Comparison of ENCODE assay signal across 10 cellular contexts in genomic region chr9:130845901-130846381, GRCh38. TPM values are rescaled to one million over a fixed set of nuclear protein-coding genes. Genes with fewer than 3 reads are reported as not detected.
A peak's percentile ranks its signal among the peaks of the same experiment; 100 is the strongest.
DNase-seq lines count a peak whose midpoint lies in the region; ATAC-seq, FAIRE-seq and TF ChIP-seq lines count a peak whose summit lies in the region.
"Had no signal": no experiment of that assay in that cellular context is flagged by ENCODE, and none has a peak within 500 bp of the region (broad histone marks: within the 10 kb centered on the region; RNA-seq: fewer than 3 reads in every experiment).

No MANE protein-coding gene starts in this region.

- 80 to 94% methylated on average over 3 to 6 of the region's 6 CpGs for WGBS in endodermal cell (ENCODE audit: insufficient coverage in 1 of 2, insufficient read length in 1 of 2), 2 experiments

- DNase-seq in RCC 7860 (ENCODE audit: low spot score) (peak; percentile 54), endodermal cell (peak; percentile 50), medulla oblongata (ENCODE audit: extremely low spot score) (peak; percentile 66), type B pancreatic cell (ENCODE audit: extremely low spot score, unreplicated experiment) (no peak), mucosa of descending colon (no peak), DMS153 treated with DMSO at 0.1 percent for 48 hours (lab: John Stamatoyannopoulos, UW; ENCODE audit: unreplicated experiment) (no peak)
- no peak for DNase-seq in activated CD8-positive, alpha-beta memory T cell treated with anti-CD3 and anti-CD28 coated beads, Interleukin-2, amount 50 U/mL, for 48 hours

- H3K27ac Mint-ChIP-seq in endodermal cell (peak overlapping the region; percentile 70), type B pancreatic cell (no peak overlapping the region)
- H3K27ac Mint-ChIP-seq: T-helper 1 cell treated with Interleukin-12 subunit alpha and Interleukin-12 subunit beta and Interleukin-4 antibody, amounts not matched to agents 30 μg/mL and 1 μg/mL, for 36 hours had no signal

- intact Hi-C loops in mucosa of descending colon (cut with DNase I, micrococcal nuclease): loop anchor here in 1 of 2 donors (5.0 kb wide), 1 partner anchor 64 kb away; no protein-coding TSS in a partner anchor

- H3K27me3 Mint-ChIP-seq in endodermal cell (ENCODE audit: insufficient read depth) (no peaks in the 10 kb centered on the region), type B pancreatic cell (no peaks in the 10 kb centered on the region)

- H3K9ac ChIP-seq in endodermal cell (ENCODE audit: extremely low read depth, low read length, poor library complexity, severe bottlenecking): no peak overlapping the region

- peaks cover 5% of the 10 kb centered on the region for H3K4me1 ChIP-seq in endodermal cell (ENCODE audit: control insufficient read depth, insufficient read depth, low read length)
- H3K4me1 ChIP-seq in mucosa of descending colon (ENCODE audit: low read depth): peaks cover 26% of the 10 kb centered on the region

- H3K4me3 ChIP-seq in endodermal cell (ENCODE audit: low read length) (no peak overlapping the region), mucosa of descending colon (no peak overlapping the region)

- no peaks in the 10 kb centered on the region for H3K27me3 ChIP-seq in endodermal cell (ENCODE audit: control insufficient read depth, insufficient read depth, low read length, poor library complexity, severe bottlenecking)

- H3K36me3 Mint-ChIP-seq in endodermal cell (ENCODE audit: low read depth) (peaks cover 11% of the 10 kb centered on the region), type B pancreatic cell (peaks cover 15% of the 10 kb centered on the region)

- no peak overlapping the region for H3K4me3 Mint-ChIP-seq in endodermal cell
- peak overlapping the region; percentile 34 for H3K4me3 Mint-ChIP-seq in type B pancreatic cell
- H3K4me3 Mint-ChIP-seq: T-helper 1 cell treated with Interleukin-12 subunit alpha and Interleukin-12 subunit beta and Interleukin-4 antibody, amounts not matched to agents 30 μg/mL and 1 μg/mL, for 36 hours had no signal

- no peak for FAIRE-seq in RCC 7860 (lab: Jason Lieb, UNC)

- H3K36me3 ChIP-seq in endodermal cell (ENCODE audit: control insufficient read depth, insufficient read depth, low read length) (peaks cover 5% of the 10 kb centered on the region), mucosa of descending colon (ENCODE audit: low read depth) (no peaks in the 10 kb centered on the region)

- ATAC-seq in GM21723 (IDR thresholded peaks at IDR 0.05; ENCODE audit: unreplicated experiment): no peak
- no peak for ATAC-seq in mucosa of descending colon

- H3K9me3 Mint-ChIP-seq in endodermal cell (no peaks in the 10 kb centered on the region), type B pancreatic cell (no peaks in the 10 kb centered on the region)
- H3K9me3 Mint-ChIP-seq: T-helper 1 cell treated with Interleukin-12 subunit alpha and Interleukin-12 subunit beta and Interleukin-4 antibody, amounts not matched to agents 30 μg/mL and 1 μg/mL, for 36 hours had no signal

- TF ChIP-seq CTCF in endodermal cell (conservative IDR thresholded peaks at IDR 0.05) (no peak), type B pancreatic cell (conservative IDR thresholded peaks at IDR 0.05) (no peak), mucosa of descending colon (IDR thresholded peaks at IDR 0.05) (no peak)

- H3K9me3 ChIP-seq in endodermal cell (ENCODE audit: control insufficient read depth, low read length) (no peaks in the 10 kb centered on the region), mucosa of descending colon (no peaks in the 10 kb centered on the region)

- peaks cover 33% of the 10 kb centered on the region for H3K4me1 Mint-ChIP-seq in endodermal cell
- peaks cover 63% of the 10 kb centered on the region for H3K4me1 Mint-ChIP-seq in type B pancreatic cell (ENCODE audit: unreplicated experiment)

- peak overlapping the region; percentile 3 for H3K27ac ChIP-seq in endodermal cell (ENCODE audit: low read depth, low read length)

RNA-seq across cellular contexts. Expression of gene ABL1, which starts 10.9 kb away (rescaled TPM):
- total RNA-seq in endodermal cell: 10 to 100 TPM; 78.8 to 94.1 TPM
- polyA plus RNA-seq in endodermal cell (2013, experiment 1 of 2): 62.3 TPM
- polyA plus RNA-seq in endodermal cell (2013, experiment 2 of 2): 60.4 TPM
- total RNA-seq in type B pancreatic cell (ENCODE audit: low replicate concordance): 66.6 and 91.8 TPM in 2 replicates
- total RNA-seq in mucosa of descending colon: 100 to 1,000 TPM in 1 of 3 donors, 10 to 100 TPM in 2; 86.6 to 147 (median 91.4) TPM

RNA-seq across cellular contexts. Expression of gene QRFP, which starts 50.7 kb away (rescaled TPM):
- total RNA-seq in endodermal cell (not detected), type B pancreatic cell (ENCODE audit: low replicate concordance) (not detected in 2 replicates), mucosa of descending colon (under 1 TPM in 2 of 3 donors, not detected in 1; 0.24 to 0.87 TPM)
- not detected for polyA plus RNA-seq in endodermal cell (2013, experiment 1 of 2)
- polyA plus RNA-seq in endodermal cell (2013, experiment 2 of 2): not detected
- total RNA-seq: dermis microvascular lymphatic vessel endothelial cell had no signal

Comparison
In these comparisons a context has a peak if more than half of its experiments do, and no peak if none do; other contexts are left out.
1. DNase-seq: peak in RCC 7860 (single experiment), endodermal cell (single experiment) and medulla oblongata (single experiment); none in type B pancreatic cell (single experiment), mucosa of descending colon (0 of 3), activated CD8-positive, alpha-beta memory T cell treated with anti-CD3 and anti-CD28 coated beads, Interleukin-2, amount 50 U/mL, for 48 hours (single experiment) and DMS153 treated with DMSO at 0.1 percent for 48 hours (single experiment).